Comparison of ENCODE assay signal across 9 cellular contexts in the genomic region with DNA sequence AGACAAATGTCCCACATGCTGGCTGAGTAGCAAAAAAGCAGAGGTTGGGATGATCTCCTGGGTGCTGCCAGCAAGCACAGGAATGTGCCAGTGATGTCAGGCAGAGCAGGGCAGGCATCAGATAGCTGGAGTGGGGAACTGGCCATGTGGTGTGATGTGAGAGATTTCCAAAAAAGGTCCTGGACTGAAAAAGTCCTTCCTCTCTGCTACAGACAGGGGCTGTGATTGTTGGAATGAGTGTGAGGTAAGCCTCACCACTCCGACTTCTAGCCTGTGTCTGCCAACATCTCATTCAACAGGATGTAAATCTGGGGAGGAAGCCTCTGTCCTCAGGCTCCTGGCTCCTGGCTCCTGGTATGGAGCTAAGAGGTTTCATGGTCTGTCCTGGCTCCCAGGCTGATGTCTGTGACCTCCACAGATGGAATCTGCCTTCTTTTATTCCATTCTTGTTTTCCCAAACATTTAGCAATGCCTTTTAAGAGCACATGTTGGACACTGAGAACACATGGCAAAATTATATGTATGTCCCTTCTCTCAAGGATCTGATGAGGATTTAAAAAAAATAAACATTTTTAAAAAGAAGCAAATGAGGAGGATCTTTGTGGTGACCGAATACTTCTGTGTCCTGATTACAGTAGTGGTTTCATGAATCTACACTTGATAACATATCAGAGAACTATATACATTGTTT. TPM values are rescaled to one million over a fixed set of nuclear protein-coding genes. Genes with fewer than 3 reads are reported as not detected.
DNase-seq lines count a peak whose midpoint lies in the region; ATAC-seq, FAIRE-seq and TF ChIP-seq lines count a peak whose summit lies in the region.
"Had no signal": no experiment of that assay in that cellular context is flagged by ENCODE, and none has a peak within 500 bp of the region (broad histone marks: within the 10 kb centered on the region; RNA-seq: fewer than 3 reads in every experiment).

No MANE protein-coding gene starts in this region.

- H3K27ac Mint-ChIP-seq in glutamatergic neuron (ENCODE audit: unreplicated experiment) = no peak overlapping the region
- H3K27ac Mint-ChIP-seq: activated B cell treated with CpG ODN at 0.5 μM for 24 hours had no signal

- H3K4me1 Mint-ChIP-seq in glutamatergic neuron (ENCODE audit: low read depth, unreplicated experiment) = no peaks in the 10 kb centered on the region
- H3K4me1 Mint-ChIP-seq: activated B cell treated with CpG ODN at 0.5 μM for 24 hours had no signal

- H3K9me3 ChIP-seq in endothelial cell of umbilical vein (replicated peaks; ENCODE audit: control insufficient read depth, insufficient read depth, low read length) (no peaks in the 10 kb centered on the region), right lobe of liver (no peaks in the 10 kb centered on the region), vagina (no peaks in the 10 kb centered on the region)

- no peak overlapping the region for H2AFZ ChIP-seq in endothelial cell of umbilical vein (ENCODE audit: low read depth, low read length)

- no peak overlapping the region for H3K4me2 ChIP-seq in endothelial cell of umbilical vein (ENCODE audit: insufficient read depth, low read length)
- H3K4me2 ChIP-seq: KMS-11 had no signal

- no peaks in the 10 kb centered on the region for H3K36me3 Mint-ChIP-seq in glutamatergic neuron (ENCODE audit: unreplicated experiment)

- H3K4me3 ChIP-seq in endothelial cell of umbilical vein (replicated peaks in 1 of 3; ENCODE audit: insufficient read depth in 1 of 3, low read depth in 1 of 3, low read length in 3 of 3) (no peak overlapping the region), right lobe of liver (no peak overlapping the region), vagina (no peak overlapping the region)

- POLR2A ChIA-PET in endothelial cell of umbilical vein (lab: Charles Lee) = no interaction called here

- CTCF ChIA-PET in endothelial cell of umbilical vein (lab: Charles Lee) = interaction anchor here (1.6 kb wide), 1 partner anchor 14 kb away, joined by 4 read pairs; no protein-coding TSS in a partner anchor

- peaks cover 2% of the 10 kb centered on the region for H3K27me3 Mint-ChIP-seq in glutamatergic neuron (ENCODE audit: unreplicated experiment)
- H3K27me3 Mint-ChIP-seq: activated B cell treated with CpG ODN at 0.5 μM for 24 hours had no signal

- H3K27ac ChIP-seq in endothelial cell of umbilical vein (ENCODE audit: insufficient read depth, low read depth, low read length) (no peak overlapping the region), right lobe of liver (peak overlapping the region; percentile 73 to 82 (median 76)), vagina (peak overlapping the region; percentile 16)
- H3K27ac ChIP-seq: KMS-11 had no signal

- H3K9me1 ChIP-seq in endothelial cell of umbilical vein (replicated peaks; ENCODE audit: control insufficient read depth, extremely low read depth, insufficient read depth, low read length) = no peaks in the 10 kb centered on the region

- no peak overlapping the region for H3K9ac ChIP-seq in endothelial cell of umbilical vein (replicated peaks; ENCODE audit: extremely low read depth, insufficient read depth, low read length)
- H3K9ac ChIP-seq: KMS-11 had no signal

- H3K36me3 ChIP-seq in endothelial cell of umbilical vein (ENCODE audit: control insufficient read depth in 2 of 2, extremely low read depth in 1 of 2, insufficient read depth in 2 of 2, low read length in 2 of 2) = no peaks in the 10 kb centered on the region
- H3K36me3 ChIP-seq in right lobe of liver = no peaks in the 10 kb centered on the region
- H3K36me3 ChIP-seq in vagina = no peaks in the 10 kb centered on the region

- H3K4me1 ChIP-seq in endothelial cell of umbilical vein (ENCODE audit: control insufficient read depth, extremely low read depth, insufficient read depth, low read length) = peaks cover 2% of the 10 kb centered on the region
- H3K4me1 ChIP-seq in right lobe of liver = peaks cover 0 to 38% (median 16%) of the 10 kb centered on the region in 4 donors
- peaks cover 34% of the 10 kb centered on the region for H3K4me1 ChIP-seq in vagina

- no peak overlapping the region for H3K4me3 Mint-ChIP-seq in glutamatergic neuron (ENCODE audit: unreplicated experiment)
- H3K4me3 Mint-ChIP-seq: activated B cell treated with CpG ODN at 0.5 μM for 24 hours had no signal

- TF ChIP-seq CTCF in endothelial cell of umbilical vein (IDR thresholded peaks at IDR 0.05; ENCODE audit: extremely low read depth in 1 of 2, insufficient read depth in 1 of 2, low read depth in 1 of 2, low read length in 2 of 2) (no peak), right lobe of liver (IDR thresholded peaks at IDR 0.05) (no peak), vagina (IDR thresholded peaks at IDR 0.05) (no peak), glutamatergic neuron (IDR thresholded peaks at IDR 0.05; ENCODE audit: partially characterized antibody, unreplicated experiment) (no peak)

- ATAC-seq in right lobe of liver = peak; percentile 30 to 72 (median 67)

- DNase-seq in NCI-H446 treated with DMSO at 0.1 percent for 48 hours (lab: John Stamatoyannopoulos, UW) = peak; percentile 20
- DNase-seq in endothelial cell of umbilical vein (ENCODE audit: low read depth, low spot score) = peak; percentile 22
- peak; percentile 56 to 66 (median 58) for DNase-seq in right lobe of liver
- no peak for DNase-seq in vagina (ENCODE audit: extremely low spot score in 2 of 2)
- DNase-seq in glutamatergic neuron = no peak
- no peak for DNase-seq in NCI-H2107 treated with DMSO at 0.1 percent for 48 hours (lab: John Stamatoyannopoulos, UW; ENCODE audit: unreplicated experiment)
- no peak for DNase-seq in DMS53 (lab: John Stamatoyannopoulos, UW)
- DNase-seq: activated B cell treated with CpG ODN at 0.5 μM for 24 hours had no signal

- WGBS in right lobe of liver (ENCODE audit: insufficient coverage, low coverage, low lambda C conversion rate, missing lambda C conversion rate) = 75% methylated on average over 1 of the region's 2 CpGs

- H3K27me3 ChIP-seq in endothelial cell of umbilical vein (ENCODE audit: control insufficient read depth in 2 of 2, insufficient read depth in 2 of 2, low read length in 2 of 2) = no peaks in the 10 kb centered on the region
- H3K27me3 ChIP-seq in right lobe of liver = no peaks in the 10 kb centered on the region
- no peaks in the 10 kb centered on the region for H3K27me3 ChIP-seq in vagina

- no peaks in the 10 kb centered on the region for H4K20me1 ChIP-seq in endothelial cell of umbilical vein (replicated peaks; ENCODE audit: control insufficient read depth, extremely low read depth, insufficient read depth, low read length)

- no peak for FAIRE-seq in endothelial cell of umbilical vein (lab: Jason Lieb, UNC)

- no peaks in the 10 kb centered on the region for H3K79me2 ChIP-seq in endothelial cell of umbilical vein (ENCODE audit: control insufficient read depth, insufficient read depth, low read length)

- intact Hi-C loops in endothelial cell of umbilical vein (cut with micrococcal nuclease) = no loop called here
- intact Hi-C loops in right lobe of liver (cut with DNase I) = no loop called here
- intact Hi-C loops in vagina (cut with DNase I) = loop anchor here (10.0 kb wide), 1 partner anchor 51 kb away; a partner anchor contains a TSS

- TSS peak; percentile 65 for BruUV-seq in endothelial cell of umbilical vein (replicated peaks; lab: Mats Ljungman, UMichigan)

- H3K9me3 Mint-ChIP-seq in glutamatergic neuron (ENCODE audit: unreplicated experiment) = no peaks in the 10 kb centered on the region
- H3K9me3 Mint-ChIP-seq: activated B cell treated with CpG ODN at 0.5 μM for 24 hours had no signal

- TF ChIP-seq POLR2A in endothelial cell of umbilical vein (IDR thresholded peaks at IDR 0.05; ENCODE audit: low read depth, low read length) (no peak), right lobe of liver (IDR thresholded peaks at IDR 0.05) (no peak), vagina (IDR thresholded peaks at IDR 0.05) (no peak)

- dilution Hi-C loops in endothelial cell of umbilical vein (cut with MboI; ENCODE audit: extremely low pct_ligation_motif_present, low sequenced_read_pairs) = no loop called here

TF ChIP-seq in endothelial cell of umbilical vein, 7 proteins besides CTCF, POLR2A, EP300 and RAD21:
- TF ChIP-seq EZH2 (IDR thresholded peaks at IDR 0.05; ENCODE audit: borderline replicate concordance, low read depth, low read length, severe bottlenecking) = no peak
- TF ChIP-seq JUN (IDR thresholded peaks at IDR 0.05; ENCODE audit: borderline replicate concordance, insufficient read depth, insufficient read length, low read depth) = no peak
- no peak for TF ChIP-seq FOS (IDR thresholded peaks at IDR 0.05; ENCODE audit: borderline replicate concordance, insufficient read depth, low read length)

RNA-seq across cellular contexts. Expression of a gene that starts 50.1 kb away (rescaled TPM):
- total RNA-seq in endothelial cell of umbilical vein (58.4 and 60.0 TPM in 2 replicates), right lobe of liver (10 to 100 TPM in 1 of 6 experiments, 1 to 10 TPM in 5; 6.0 to 18.1 (median 7.3) TPM), vagina (52.8 TPM), glutamatergic neuron (ENCODE audit: unreplicated experiment) (31.4 TPM)
- polyA plus RNA-seq in endothelial cell of umbilical vein = 8.9 and 14.7 TPM in 2 replicates
- polyA plus RNA-seq in endothelial cell of umbilical vein (2011; cell fraction: cytosol; rRNA removed) = 13.4 and 15.9 TPM in 2 replicates
- 59.2 and 69.9 TPM in 2 replicates for polyA plus RNA-seq in endothelial cell of umbilical vein (2011; cell fraction: nucleus; rRNA removed)
- 37.1 and 44.9 TPM in 2 replicates for polyA plus RNA-seq in endothelial cell of umbilical vein (2012)
- polyA minus RNA-seq in endothelial cell of umbilical vein = 22.9 and 30.2 TPM in 2 replicates
- polyA minus RNA-seq in endothelial cell of umbilical vein (2011; cell fraction: cytosol; rRNA and poly(A)+ RNA removed) = 3.7 TPM
- polyA minus RNA-seq in endothelial cell of umbilical vein (2011; cell fraction: nucleus; rRNA and poly(A)+ RNA removed) = 61.3 and 69.6 TPM in 2 replicates

Comparison
In these comparisons a context has a peak if more than half of its experiments do, and no peak if none do; other contexts are left out.
1. DNase-seq: peak in NCI-H446 treated with DMSO at 0.1 percent for 48 hours (single experiment), endothelial cell of umbilical vein (single experiment) and right lobe of liver (3 of 3); none in vagina (0 of 2), glutamatergic neuron (single experiment), NCI-H2107 treated with DMSO at 0.1 percent for 48 hours (single experiment) and DMS53 (single experiment).